Comparison of ENCODE assay signal across 9 cellular contexts in genomic region chr18:25164211-25164836, GRCh38.
DNase-seq lines count a peak whose midpoint lies in the region; ATAC-seq and TF ChIP-seq lines count a peak whose summit lies in the region.
"Had no signal": no experiment of that assay in that cellular context is flagged by ENCODE, and none has a peak within 500 bp of the region (broad histone marks: within the 10 kb centered on the region; RNA-seq: fewer than 3 reads in every experiment).

No MANE protein-coding gene starts in this region.

- no TSS peak for BruUV-seq in MCF 10A (replicated peaks; lab: Mats Ljungman, UMichigan)

- no peak overlapping the region for H3K27ac Mint-ChIP-seq in activated CD4-positive, alpha-beta T cell treated with anti-CD3 and anti-CD28 coated beads for 36 hours
- H3K27ac Mint-ChIP-seq in MCF 10A (ENCODE audit: low read depth, unreplicated experiment), result no peak overlapping the region

- H3K27me3 ChIP-seq in sigmoid colon, result no peaks in the 10 kb centered on the region

- TF ChIP-seq POLR2A in sigmoid colon (IDR thresholded peaks at IDR 0.05), result no peak

- no peak for TF ChIP-seq EP300 in sigmoid colon (IDR thresholded peaks at IDR 0.05)

- POLR2A ChIA-PET in activated CD4-positive, alpha-beta T cell treated with anti-CD3 and anti-CD28 coated beads for 36 hours (lab: Charles Lee), result no interaction called here
- POLR2A ChIA-PET in MCF 10A (lab: Yijun Ruan, JAX), result no interaction called here

- no peaks in the 10 kb centered on the region for H3K9me3 ChIP-seq in sigmoid colon

- peaks cover 0 to 10% (median 3%) of the 10 kb centered on the region in 4 donors for H3K4me1 ChIP-seq in sigmoid colon

- no peaks in the 10 kb centered on the region for H3K36me3 Mint-ChIP-seq in activated CD4-positive, alpha-beta T cell treated with anti-CD3 and anti-CD28 coated beads for 36 hours (ENCODE audit: low read depth)
- no peaks in the 10 kb centered on the region for H3K36me3 Mint-ChIP-seq in MCF 10A (ENCODE audit: insufficient read depth, unreplicated experiment)

- H3K4me1 Mint-ChIP-seq in activated CD4-positive, alpha-beta T cell treated with anti-CD3 and anti-CD28 coated beads for 36 hours, result peaks cover 20% of the 10 kb centered on the region
- H3K4me1 Mint-ChIP-seq in MCF 10A (ENCODE audit: insufficient read depth, unreplicated experiment), result no peaks in the 10 kb centered on the region

- H3K27me3 Mint-ChIP-seq in activated CD4-positive, alpha-beta T cell treated with anti-CD3 and anti-CD28 coated beads for 36 hours, result peaks cover 2% of the 10 kb centered on the region
- H3K27me3 Mint-ChIP-seq in MCF 10A (ENCODE audit: insufficient read depth, unreplicated experiment), result no peaks in the 10 kb centered on the region

- DNase-seq in activated CD4-positive, alpha-beta T cell treated with anti-CD3 and anti-CD28 coated beads for 36 hours, result no peak
- no peak for DNase-seq in activated CD4-positive, alpha-beta T cell treated with anti-CD3 and anti-CD28 coated beads for 48 hours
- no peak for DNase-seq in MCF 10A (ENCODE audit: unreplicated experiment)
- no peak for DNase-seq in sigmoid colon
- no peak for DNase-seq in NCI-H2227 (lab: John Stamatoyannopoulos, UW; ENCODE audit: unreplicated experiment)
- no peak for DNase-seq in activated CD8-positive, alpha-beta memory T cell treated with anti-CD3 and anti-CD28 coated beads, Interleukin-2, amount 50 U/mL, for 48 hours
- no peak for DNase-seq in A172 (ENCODE audit: low spot score)

- intact Hi-C loops in activated CD4-positive, alpha-beta T cell treated with anti-CD3 and anti-CD28 coated beads for 36 hours (cut with DNase I, micrococcal nuclease), result no loop called here
- intact Hi-C loops in MCF 10A (cut with micrococcal nuclease), result no loop called here
- intact Hi-C loops in sigmoid colon (cut with DNase I), result loop anchor here (10.0 kb wide), 1 partner anchor 190 kb away; the partner anchor contains the start of gene ZNF521

- H3K4me3 Mint-ChIP-seq in activated CD4-positive, alpha-beta T cell treated with anti-CD3 and anti-CD28 coated beads for 36 hours, result peak overlapping the region; percentile 45
- H3K4me3 Mint-ChIP-seq in MCF 10A (ENCODE audit: unreplicated experiment), result peak overlapping the region; percentile 56

- no peak for TF ChIP-seq CTCF in MCF 10A (IDR thresholded peaks at IDR 0.05; ENCODE audit: unreplicated experiment)
- TF ChIP-seq CTCF in sigmoid colon (IDR thresholded peaks at IDR 0.05), result no peak

- H3K9me3 Mint-ChIP-seq in activated CD4-positive, alpha-beta T cell treated with anti-CD3 and anti-CD28 coated beads for 36 hours (ENCODE audit: low read depth), result no peaks in the 10 kb centered on the region
- H3K9me3 Mint-ChIP-seq in MCF 10A (ENCODE audit: unreplicated experiment), result no peaks in the 10 kb centered on the region

- CTCF ChIA-PET in activated CD4-positive, alpha-beta T cell treated with anti-CD3 and anti-CD28 coated beads for 36 hours (lab: Charles Lee), result no interaction called here
- CTCF ChIA-PET in MCF 10A (lab: Yijun Ruan, JAX), result interaction anchor here (0.6 to 0.7 kb wide), 3 partner anchors 14 to 344 kb away, joined by 3 read pairs; no protein-coding TSS in a partner anchor

- H3K27ac ChIP-seq in sigmoid colon, result peak overlapping the region in 2 of 4 donors; percentile 2 to 14

- 50 to 69% methylated on average over 6 of the region's 6 CpGs for WGBS in sigmoid colon, 2 donors

- ATAC-seq in activated CD4-positive, alpha-beta T cell treated with anti-CD3 and anti-CD28 coated beads for 36 hours, result peak; percentile 19
- ATAC-seq in HG03025 (IDR thresholded peaks at IDR 0.05; ENCODE audit: low FRiP score, unreplicated experiment), result peak; percentile 21

- H3K36me3 ChIP-seq in sigmoid colon, result no peaks in the 10 kb centered on the region

- H3K4me3 ChIP-seq in sigmoid colon, result peak overlapping the region; percentile 13 to 34 (median 28)
- H3K4me3 ChIP-seq: lung had no signal
